Comparison of ENCODE assay signal across 28 cellular contexts in the genomic region with DNA sequence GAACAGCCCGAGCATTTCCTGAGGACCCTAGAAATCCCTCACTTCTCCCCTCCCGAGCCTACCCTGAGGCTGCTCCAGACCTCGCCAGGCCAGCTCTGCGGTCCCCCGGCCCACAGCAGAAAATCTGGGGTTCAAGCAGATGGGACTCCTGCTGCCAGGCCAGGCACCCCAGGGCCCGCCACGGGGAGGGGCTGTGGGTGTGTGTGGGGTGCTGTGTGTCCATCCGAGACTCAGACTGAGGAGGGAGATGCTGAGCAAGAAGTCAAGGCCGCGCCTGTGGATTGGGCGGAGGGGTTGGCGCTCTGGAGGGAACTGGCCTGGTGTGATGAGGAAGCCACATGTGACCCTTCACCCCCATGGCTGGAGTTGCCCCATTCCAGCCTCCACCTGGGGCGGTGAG.
"Had no signal": no experiment of that assay in that cellular context is flagged by ENCODE, and none has a peak within 500 bp of the region (broad histone marks: within the 10 kb centered on the region; RNA-seq: fewer than 3 reads in every experiment).

No MANE protein-coding gene starts in this region.

- H3K27ac Mint-ChIP-seq: dendritic cell treated with granulocyte-macrophage colony-stimulating factor and Interleukin-4, amounts not matched to agents 40 ng/mL and 50 ng/mL, for 4 days; endodermal cell had no signal

- H3K27ac ChIP-seq: colonic mucosa, coronary artery, epithelial cell of prostate, esophagus muscularis mucosa, esophagus squamous epithelium, foreskin keratinocyte, gastrocnemius medialis, gastroesophageal sphincter, heart left ventricle had no signal

- H3K27me3 Mint-ChIP-seq: effector memory CD8-positive, alpha-beta T cell had no signal

- H3K4me1 Mint-ChIP-seq: endodermal cell had no signal

- H3K4me1 ChIP-seq: colonic mucosa, foreskin keratinocyte had no signal

- H3K9me3 ChIP-seq: colonic mucosa, esophagus muscularis mucosa, esophagus squamous epithelium, gastrocnemius medialis, gastroesophageal sphincter, heart left ventricle had no signal

- ATAC-seq: effector memory CD8-positive, alpha-beta T cell; esophagus mucosa; foreskin keratinocyte; gastrocnemius medialis; gastroesophageal sphincter; heart left ventricle had no signal

- H3K36me3 ChIP-seq: colonic mucosa, esophagus muscularis mucosa, esophagus squamous epithelium, gastrocnemius medialis, gastroesophageal sphincter, heart left ventricle had no signal

- H3K4me3 Mint-ChIP-seq: dendritic cell treated with granulocyte-macrophage colony-stimulating factor and Interleukin-4, amounts not matched to agents 40 ng/mL and 50 ng/mL, for 4 days; effector memory CD8-positive, alpha-beta T cell; endodermal cell had no signal

- H3K9me3 Mint-ChIP-seq: dendritic cell treated with granulocyte-macrophage colony-stimulating factor and Interleukin-4, amounts not matched to agents 40 ng/mL and 50 ng/mL, for 4 days; effector memory CD8-positive, alpha-beta T cell; endodermal cell had no signal

- H3K27me3 ChIP-seq: colonic mucosa, dorsolateral prefrontal cortex, esophagus muscularis mucosa, foreskin keratinocyte, gastrocnemius medialis, gastroesophageal sphincter, heart left ventricle had no signal

- DNase-seq: colonic mucosa; cortex of kidney; dermis blood vessel endothelial cell; dorsolateral prefrontal cortex; effector CD4-positive, alpha-beta T cell; effector CD8-positive, alpha-beta T cell; effector memory CD4-positive, alpha-beta T cell; effector memory CD8-positive, alpha-beta T cell; endodermal cell; erythroblast; esophagus squamous epithelium; foreskin fibroblast; foreskin keratinocyte; foreskin melanocyte; gastrocnemius medialis; glutamatergic neuron; head of caudate nucleus; heart left ventricle had no signal

- FAIRE-seq: colon, endometrium, endothelial cell of umbilical vein, frontal cortex had no signal

- H3K4me3 ChIP-seq: colonic mucosa, coronary artery, dorsolateral prefrontal cortex, esophagus muscularis mucosa, esophagus squamous epithelium, gastrocnemius medialis, gastroesophageal sphincter, heart left ventricle had no signal
